Comparison of ENCODE assay signal across 11 cellular contexts in genomic region chr1:212237651-212238050, GRCh38. TPM values are rescaled to one million over a fixed set of nuclear protein-coding genes. Genes with fewer than 3 reads are reported as not detected.
DNase-seq lines count a peak whose midpoint lies in the region; ATAC-seq and TF ChIP-seq lines count a peak whose summit lies in the region.
"Had no signal": no experiment of that assay in that cellular context is flagged by ENCODE, and none has a peak within 500 bp of the region (broad histone marks: within the 10 kb centered on the region; RNA-seq: fewer than 3 reads in every experiment).

No MANE protein-coding gene starts in this region.

- peaks cover 37% of the 10 kb centered on the region for H3K4me1 ChIP-seq in Caco-2
- peaks cover 62% of the 10 kb centered on the region for H3K4me1 ChIP-seq in psoas muscle

- POLR2A ChIA-PET in Caco-2 (lab: Charles Lee): no interaction called here

- H3K9me3 ChIP-seq in Caco-2 (no peaks in the 10 kb centered on the region), WERI-Rb-1 (ENCODE audit: severe bottlenecking) (no peaks in the 10 kb centered on the region), psoas muscle (no peaks in the 10 kb centered on the region)

- H3K27me3 ChIP-seq in Caco-2 (replicated peaks; ENCODE audit: control insufficient read depth, insufficient read depth, low read length) (no peaks in the 10 kb centered on the region), WERI-Rb-1 (ENCODE audit: insufficient read depth, low read depth, severe bottlenecking) (no peaks in the 10 kb centered on the region), psoas muscle (ENCODE audit: insufficient read depth in 3 of 3, low read length in 2 of 3) (no peaks in the 10 kb centered on the region)

- H3K9me3 Mint-ChIP-seq in Caco-2 (ENCODE audit: unreplicated experiment): no peaks in the 10 kb centered on the region
- no peaks in the 10 kb centered on the region for H3K9me3 Mint-ChIP-seq in activated T-helper 1 cell treated with anti-CD3 and anti-CD28 coated beads, Interleukin-12 subunit alpha, Interleukin-12 subunit beta, Interleukin-2, Interleukin-4 antibody, amounts not matched to agents 30 ng/mL and 10 ng/mL and 1 ng/mL, durations not matched to agents 14 hours and 24 hours and 36 hours
- H3K9me3 Mint-ChIP-seq: CD4-positive, CD25-positive, alpha-beta regulatory T cell; dendritic cell treated with granulocyte-macrophage colony-stimulating factor and Interleukin-4, amounts not matched to agents 40 ng/mL and 50 ng/mL, for 4 days had no signal

- DNase-seq in Caco-2 (peak; percentile 42 to 59), GM19238 (ENCODE audit: insufficient read length, low spot score) (peak; percentile 23), WERI-Rb-1 (no peak), psoas muscle (no peak), NCI-H146 treated with DMSO at 0.1 percent for 48 hours (lab: John Stamatoyannopoulos, UW; ENCODE audit: unreplicated experiment) (no peak)
- no peak for DNase-seq in stimulated activated CD8-positive, alpha-beta memory T cell treated with anti-CD3 and anti-CD28 coated beads, Interleukin-4, amount 100 ng/mL, for 48 hours
- DNase-seq in activated T-helper 1 cell treated with anti-CD3 and anti-CD28 coated beads, Interleukin-12 subunit alpha, Interleukin-12 subunit beta, Interleukin-2, Interleukin-4 antibody, amounts not matched to agents 30 ng/mL and 10 ng/mL and 1 ng/mL, durations not matched to agents 14 hours and 24 hours and 36 hours (ENCODE audit: low spot score): no peak
- DNase-seq: T-helper 9 cell had no signal

- CTCF ChIA-PET in Caco-2 (lab: Charles Lee): interaction anchor here (1.6 kb wide), 1 partner anchor 56 kb away, joined by 4 read pairs; no protein-coding TSS in a partner anchor

- H3K36me3 ChIP-seq in Caco-2 (ENCODE audit: control insufficient read depth, insufficient read depth, low read length): no peaks in the 10 kb centered on the region
- no peaks in the 10 kb centered on the region for H3K36me3 ChIP-seq in WERI-Rb-1
- H3K36me3 ChIP-seq in psoas muscle (ENCODE audit: insufficient read depth in 1 of 2, low read depth in 1 of 2): no peaks in the 10 kb centered on the region

- no peaks in the 10 kb centered on the region for H3K36me3 Mint-ChIP-seq in Caco-2 (ENCODE audit: insufficient read depth, unreplicated experiment)
- H3K36me3 Mint-ChIP-seq in activated T-helper 1 cell treated with anti-CD3 and anti-CD28 coated beads, Interleukin-12 subunit alpha, Interleukin-12 subunit beta, Interleukin-2, Interleukin-4 antibody, amounts not matched to agents 30 ng/mL and 10 ng/mL and 1 ng/mL, durations not matched to agents 14 hours and 24 hours and 36 hours (ENCODE audit: low read depth): no peaks in the 10 kb centered on the region
- H3K36me3 Mint-ChIP-seq: CD4-positive, CD25-positive, alpha-beta regulatory T cell had no signal

- H3K4me1 Mint-ChIP-seq in Caco-2 (ENCODE audit: low read depth, unreplicated experiment): peaks cover 33% of the 10 kb centered on the region
- H3K4me1 Mint-ChIP-seq in activated T-helper 1 cell treated with anti-CD3 and anti-CD28 coated beads, Interleukin-12 subunit alpha, Interleukin-12 subunit beta, Interleukin-2, Interleukin-4 antibody, amounts not matched to agents 30 ng/mL and 10 ng/mL and 1 ng/mL, durations not matched to agents 14 hours and 24 hours and 36 hours (ENCODE audit: low read depth): peaks cover 47% of the 10 kb centered on the region

- TF ChIP-seq CTCF in Caco-2 (IDR thresholded peaks at IDR 0.05; ENCODE audit: insufficient read depth in 1 of 2, low read depth in 1 of 2, low read length in 1 of 2, severe bottlenecking in 1 of 2, unreplicated experiment in 1 of 2) (no peak), WERI-Rb-1 (IDR thresholded peaks at IDR 0.05; ENCODE audit: low read depth, low read length) (no peak), psoas muscle (IDR thresholded peaks at IDR 0.05) (no peak)

- peak overlapping the region; percentile 11 for H3K4me3 Mint-ChIP-seq in Caco-2 (ENCODE audit: unreplicated experiment)
- no peak overlapping the region for H3K4me3 Mint-ChIP-seq in activated T-helper 1 cell treated with anti-CD3 and anti-CD28 coated beads, Interleukin-12 subunit alpha, Interleukin-12 subunit beta, Interleukin-2, Interleukin-4 antibody, amounts not matched to agents 30 ng/mL and 10 ng/mL and 1 ng/mL, durations not matched to agents 14 hours and 24 hours and 36 hours
- H3K4me3 Mint-ChIP-seq: CD4-positive, CD25-positive, alpha-beta regulatory T cell; dendritic cell treated with granulocyte-macrophage colony-stimulating factor and Interleukin-4, amounts not matched to agents 40 ng/mL and 50 ng/mL, for 4 days had no signal

- no peaks in the 10 kb centered on the region for H3K27me3 Mint-ChIP-seq in Caco-2 (ENCODE audit: insufficient read depth, unreplicated experiment)
- H3K27me3 Mint-ChIP-seq in activated T-helper 1 cell treated with anti-CD3 and anti-CD28 coated beads, Interleukin-12 subunit alpha, Interleukin-12 subunit beta, Interleukin-2, Interleukin-4 antibody, amounts not matched to agents 30 ng/mL and 10 ng/mL and 1 ng/mL, durations not matched to agents 14 hours and 24 hours and 36 hours (ENCODE audit: insufficient read depth): no peaks in the 10 kb centered on the region

- ATAC-seq in HG02981 (IDR thresholded peaks at IDR 0.05; ENCODE audit: unreplicated experiment): peak; percentile 96
- ATAC-seq in psoas muscle: no peak

- H3K27ac ChIP-seq in WERI-Rb-1 (0 out of 2 replicates have a peak overlapping the region, but pooled peaks have one; percentile 0), psoas muscle (no peak overlapping the region)

- intact Hi-C loops in Caco-2 (cut with micrococcal nuclease; ENCODE audit: unreplicated experiment) (no loop called here), psoas muscle (cut with DNase I) (loop anchor here (2.0 to 5.0 kb wide), 3 partner anchors 45 to 120 kb away; partner anchors contain the start of gene PPP2R5A (in 1 of the 2))
- intact Hi-C loops in activated T-helper 1 cell treated with anti-CD3 and anti-CD28 coated beads, Interleukin-12 subunit alpha, Interleukin-12 subunit beta, Interleukin-2, Interleukin-4 antibody, amounts not matched to agents 30 ng/mL and 10 ng/mL and 1 ng/mL, durations not matched to agents 14 hours and 24 hours and 36 hours (cut with micrococcal nuclease): loop anchor here (5.0 kb wide), 1 partner anchor 165 kb away; no protein-coding TSS in a partner anchor

- BruUV-seq in Caco-2 (replicated peaks; lab: Mats Ljungman, UMichigan): no TSS peak

- H3K27ac Mint-ChIP-seq in Caco-2 (ENCODE audit: unreplicated experiment): no peak overlapping the region
- H3K27ac Mint-ChIP-seq in activated T-helper 1 cell treated with anti-CD3 and anti-CD28 coated beads, Interleukin-12 subunit alpha, Interleukin-12 subunit beta, Interleukin-2, Interleukin-4 antibody, amounts not matched to agents 30 ng/mL and 10 ng/mL and 1 ng/mL, durations not matched to agents 14 hours and 24 hours and 36 hours: no peak overlapping the region
- H3K27ac Mint-ChIP-seq: CD4-positive, CD25-positive, alpha-beta regulatory T cell; dendritic cell treated with granulocyte-macrophage colony-stimulating factor and Interleukin-4, amounts not matched to agents 40 ng/mL and 50 ng/mL, for 4 days had no signal

- H3K4me3 ChIP-seq in Caco-2 (ENCODE audit: low read depth, low read length): no peak overlapping the region
- H3K4me3 ChIP-seq in WERI-Rb-1 (ENCODE audit: low read depth, low read length): no peak overlapping the region
- H3K4me3 ChIP-seq in psoas muscle: no peak overlapping the region

RNA-seq across cellular contexts. Expression of gene PPP2R5A, which starts 47.6 kb away (rescaled TPM):
- 47.6 and 49.4 TPM in 2 replicates for total RNA-seq in Caco-2 (2022)
- total RNA-seq in psoas muscle: 10 to 100 TPM; 28.5 to 55.1 (median 32.0) TPM
- 10 to 100 TPM; 27.7 to 46.5 (median 28.1) TPM for polyA plus RNA-seq in psoas muscle
- total RNA-seq in activated T-helper 1 cell treated with anti-CD3 and anti-CD28 coated beads, Interleukin-12 subunit alpha, Interleukin-12 subunit beta, Interleukin-2, Interleukin-4 antibody, amounts not matched to agents 30 ng/mL and 10 ng/mL and 1 ng/mL, durations not matched to agents 14 hours and 24 hours and 36 hours: 46.4 and 53.7 TPM in 2 replicates

Comparison
In these comparisons a context has a peak if more than half of its experiments do, and no peak if none do; other contexts are left out.
1. DNase-seq: peak in Caco-2 (2 of 2) and GM19238 (single experiment); none in WERI-Rb-1 (single experiment), psoas muscle (0 of 2), NCI-H146 treated with DMSO at 0.1 percent for 48 hours (single experiment), stimulated activated CD8-positive, alpha-beta memory T cell treated with anti-CD3 and anti-CD28 coated beads, Interleukin-4, amount 100 ng/mL, for 48 hours (single experiment) and activated T-helper 1 cell treated with anti-CD3 and anti-CD28 coated beads, Interleukin-12 subunit alpha, Interleukin-12 subunit beta, Interleukin-2, Interleukin-4 antibody, amounts not matched to agents 30 ng/mL and 10 ng/mL and 1 ng/mL, durations not matched to agents 14 hours and 24 hours and 36 hours (single experiment).